In the genomic region with DNA sequence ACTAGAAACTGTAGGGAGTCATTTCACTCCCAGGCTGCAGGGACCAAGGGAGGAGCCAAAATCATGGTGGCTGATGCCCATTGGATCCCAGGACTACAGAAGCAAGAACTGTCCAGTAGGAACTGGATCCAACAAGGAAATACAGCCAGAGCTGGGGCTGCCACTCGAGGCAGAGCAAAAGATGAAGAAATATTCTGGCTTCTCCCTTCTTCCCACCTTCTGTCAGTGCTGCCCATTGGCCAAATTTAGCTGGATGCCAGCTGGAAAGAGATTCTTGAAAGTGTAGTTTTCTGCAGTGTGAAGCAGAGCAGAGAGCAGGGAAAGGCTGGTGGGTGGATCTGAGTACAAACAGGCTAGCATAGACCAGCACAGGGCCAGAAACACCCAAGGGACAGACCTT, we compare ENCODE assay signal across 18 cellular contexts.
"Had no signal": no experiment of that assay in that cellular context is flagged by ENCODE, and none has a peak within 500 bp of the region (broad histone marks: within the 10 kb centered on the region; RNA-seq: fewer than 3 reads in every experiment).

No MANE protein-coding gene starts in this region.

- H3K4me3 ChIP-seq: ascending aorta, hepatocyte, left ventricle myocardium inferior, mucosa of descending colon, transverse colon had no signal

- H3K36me3 ChIP-seq: ascending aorta, left ventricle myocardium inferior, transverse colon had no signal

- H3K27ac ChIP-seq: ascending aorta, epithelial cell of prostate, foreskin keratinocyte, hepatocyte, left ventricle myocardium inferior, transverse colon had no signal

- H3K27me3 ChIP-seq: ascending aorta, hepatocyte had no signal

- H3K4me1 ChIP-seq: ascending aorta, foreskin keratinocyte, left ventricle myocardium inferior, transverse colon had no signal

- H3K9me3 ChIP-seq: ascending aorta, left ventricle myocardium inferior, mucosa of descending colon, transverse colon had no signal

- DNase-seq: activated CD4-positive, alpha-beta T cell treated with anti-CD3 and anti-CD28 coated beads for 1 hour; activated CD4-positive, alpha-beta T cell treated with anti-CD3 and anti-CD28 coated beads, Interleukin-2, amount 50 U/mL, for 1 hour; activated gamma-delta T cell treated with Interleukin-2 at 50 U/mL for 16 hours; activated T-cell treated with anti-CD3 and anti-CD28 coated beads, Interleukin-2, amount 50 U/mL, for 1 hour; cortex of kidney; foreskin keratinocyte; immature natural killer cell; left ventricle myocardium inferior; mucosa of descending colon; nephron progenitor cell; small intestine; stimulated activated CD4-positive, alpha-beta T cell treated with anti-CD3 and anti-CD28 coated beads, Interleukin-2, amount 100 ng/mL, for 24 hours; stimulated activated naive CD8-positive, alpha-beta T cell treated with anti-CD3 and anti-CD28 coated beads, Interleukin-15, amount 100 ng/mL, for 72 hours; T-helper 1 cell; transverse colon had no signal
